15 cellular contexts compared by ENCODE assay signal in genomic region chr2:45919711-45920111, GRCh38.
DNase-seq lines count a peak whose midpoint lies in the region; ATAC-seq, FAIRE-seq and TF ChIP-seq lines count a peak whose summit lies in the region.
"Had no signal": no experiment of that assay in that cellular context is flagged by ENCODE, and none has a peak within 500 bp of the region (broad histone marks: within the 10 kb centered on the region; RNA-seq: fewer than 3 reads in every experiment).

No MANE protein-coding gene starts in this region.

- no peaks in the 10 kb centered on the region for H3K27me3 ChIP-seq in mesenchymal stem cell (ENCODE audit: control insufficient read depth in 1 of 2, insufficient read depth in 1 of 2, low read length in 2 of 2)
- H3K27me3 ChIP-seq in dorsolateral prefrontal cortex = no peaks in the 10 kb centered on the region
- H3K27me3 ChIP-seq: cardiac muscle cell, Peyer's patch, transverse colon had no signal

- CTCF ChIA-PET in RWPE1 (lab: Yijun Ruan, JAX) = no interaction called here

- no peak overlapping the region for H2BK12ac ChIP-seq in mesenchymal stem cell (ENCODE audit: low read length in 2 of 2)

- no peak overlapping the region for H3K4ac ChIP-seq in mesenchymal stem cell (ENCODE audit: low read depth in 1 of 2, low read length in 2 of 2)

- H2BK5ac ChIP-seq in mesenchymal stem cell (ENCODE audit: low read depth, low read length, poor library complexity, severe bottlenecking) = no peak overlapping the region

- POLR2A ChIA-PET in RWPE1 (lab: Yijun Ruan, JAX; ENCODE audit: low non-redundant PET) = no interaction called here

- H4K8ac ChIP-seq in mesenchymal stem cell (ENCODE audit: low read length) = no peak overlapping the region

- no peak overlapping the region for H3K4me2 ChIP-seq in mesenchymal stem cell (ENCODE audit: low read length, poor library complexity, severe bottlenecking)

- TF ChIP-seq CTCF in RWPE1 (conservative IDR thresholded peaks at IDR 0.05; ENCODE audit: low read depth) (no peak), dorsolateral prefrontal cortex (IDR thresholded peaks at IDR 0.05 in 54 of 56, conservative IDR thresholded peaks at IDR 0.05 in 2 of 56; ENCODE audit: low read depth in 1 of 56, partially characterized antibody in 56 of 56) (no peak)

- FAIRE-seq in GM12892 (lab: Jason Lieb, UNC) = peak; percentile 70
- FAIRE-seq: endometrium had no signal

- no peak for DNase-seq in GM12892 (ENCODE audit: insufficient read length)
- peak; percentile 65 for DNase-seq in RWPE1 (ENCODE audit: low spot score)
- DNase-seq in mesenchymal stem cell = no peak
- no peak for DNase-seq in activated T-cell treated with anti-CD3 and anti-CD28 coated beads, Interleukin-2, amount 50 U/mL, for 4 hours
- DNase-seq in dorsolateral prefrontal cortex = no peak
- DNase-seq in GF-D8 (lab: John Stamatoyannopoulos, UW) = no peak
- no peak for DNase-seq in ureter (ENCODE audit: low spot score)
- DNase-seq: activated naive CD4-positive, alpha-beta T cell treated with anti-CD3 and anti-CD28 coated beads, Interleukin-2, amount 50 U/mL, for 16 hours; islet precursor cell; Peyer's patch; T-helper 1 cell; transverse colon had no signal

- H2AFZ ChIP-seq in mesenchymal stem cell (ENCODE audit: low read depth, low read length) = no peak overlapping the region

- H3K36me3 ChIP-seq in mesenchymal stem cell (ENCODE audit: control insufficient read depth in 1 of 2, insufficient read depth in 2 of 2, low read depth in 1 of 2, low read length in 2 of 2) = no peaks in the 10 kb centered on the region
- H3K36me3 ChIP-seq: cardiac muscle cell, Peyer's patch, transverse colon had no signal

- H3K23ac ChIP-seq in mesenchymal stem cell (ENCODE audit: low read length in 2 of 2) = no peak overlapping the region

- H3K79me1 ChIP-seq in mesenchymal stem cell (replicated peaks; ENCODE audit: low read length, poor library complexity, severe bottlenecking) = no peaks in the 10 kb centered on the region

- H3K4me3 Mint-ChIP-seq in activated T-cell treated with anti-CD3 and anti-CD28 coated beads, Interleukin-2, amount 50 U/mL, for 4 hours = no peak overlapping the region

- no peaks in the 10 kb centered on the region for H3K27me3 Mint-ChIP-seq in activated T-cell treated with anti-CD3 and anti-CD28 coated beads, Interleukin-2, amount 50 U/mL, for 4 hours (ENCODE audit: low read depth)

- H3K9me3 Mint-ChIP-seq in activated T-cell treated with anti-CD3 and anti-CD28 coated beads, Interleukin-2, amount 50 U/mL, for 4 hours = no peaks in the 10 kb centered on the region

- TF ChIP-seq POLR2A in GM12892 (IDR thresholded peaks at IDR 0.05; ENCODE audit: low read depth, low read length) = no peak

- peaks cover 6% of the 10 kb centered on the region for H3K4me1 Mint-ChIP-seq in activated T-cell treated with anti-CD3 and anti-CD28 coated beads, Interleukin-2, amount 50 U/mL, for 4 hours (ENCODE audit: low read depth)

- H3K36me3 Mint-ChIP-seq in activated T-cell treated with anti-CD3 and anti-CD28 coated beads, Interleukin-2, amount 50 U/mL, for 4 hours (ENCODE audit: insufficient read depth) = no peaks in the 10 kb centered on the region

- intact Hi-C loops in dorsolateral prefrontal cortex (cut with DNase I) = no loop called here

- H2AK5ac ChIP-seq in mesenchymal stem cell (ENCODE audit: low read length, severe bottlenecking) = peak overlapping the region; percentile 12

- H3K27ac ChIP-seq in RWPE1 (peak overlapping the region; percentile 19; the same call in 1 of the 2 replicates), mesenchymal stem cell (ENCODE audit: low read length, poor library complexity, severe bottlenecking) (no peak overlapping the region), dorsolateral prefrontal cortex (no peak overlapping the region)
- H3K27ac ChIP-seq: cardiac muscle cell, Peyer's patch, transverse colon had no signal

- H3K18ac ChIP-seq in mesenchymal stem cell (ENCODE audit: low read depth in 1 of 2, low read length in 2 of 2) = no peak overlapping the region

- H2BK15ac ChIP-seq in mesenchymal stem cell (ENCODE audit: low read depth, poor library complexity, severe bottlenecking) = no peak overlapping the region

- ATAC-seq in HG02610 (IDR thresholded peaks at IDR 0.05; ENCODE audit: unreplicated experiment) = peak; percentile 66
- ATAC-seq in activated T-cell treated with anti-CD3 and anti-CD28 coated beads, Interleukin-2, amount 50 U/mL, for 4 hours = no peak

- H3K9me3 ChIP-seq in mesenchymal stem cell (ENCODE audit: control insufficient read depth, low read length) = no peaks in the 10 kb centered on the region
- H3K9me3 ChIP-seq: Peyer's patch, transverse colon had no signal

- no peak overlapping the region for H3K9ac ChIP-seq in mesenchymal stem cell (ENCODE audit: low read length)

- H4K91ac ChIP-seq in mesenchymal stem cell (ENCODE audit: low read length) = no peak overlapping the region

- peaks cover 14% of the 10 kb centered on the region for H3K4me1 ChIP-seq in mesenchymal stem cell (ENCODE audit: control insufficient read depth, insufficient read depth, low read depth, low read length)

- H3K4me3 ChIP-seq in mesenchymal stem cell (ENCODE audit: insufficient read depth in 1 of 2, low read depth in 1 of 2, low read length in 2 of 2) = no peak overlapping the region
- H3K4me3 ChIP-seq in dorsolateral prefrontal cortex = no peak overlapping the region
- H3K4me3 ChIP-seq: cardiac muscle cell, Peyer's patch, transverse colon had no signal

- 89% methylated on average over 3 of the region's 3 CpGs for WGBS in mesenchymal stem cell

- H2BK120ac ChIP-seq in mesenchymal stem cell (ENCODE audit: low read depth, low read length) = no peak overlapping the region

- peak overlapping the region in 1 of 2 experiments; percentile 68 for H3K14ac ChIP-seq in mesenchymal stem cell (ENCODE audit: low read length in 2 of 2)
